In genomic region chr9:98162638-98163037, GRCh38 we compare ENCODE assay signal across 19 cellular contexts. TPM values are rescaled to one million over a fixed set of nuclear protein-coding genes. Genes with fewer than 3 reads are reported as not detected.
DNase-seq lines count a peak whose midpoint lies in the region; ATAC-seq, FAIRE-seq and TF ChIP-seq lines count a peak whose summit lies in the region.
"Had no signal": no experiment of that assay in that cellular context is flagged by ENCODE, and none has a peak within 500 bp of the region (broad histone marks: within the 10 kb centered on the region; RNA-seq: fewer than 3 reads in every experiment).

No MANE protein-coding gene starts in this region.

- H3K9me3 ChIP-seq in T-helper 17 cell (ENCODE audit: control insufficient read depth, low read length, poor library complexity, severe bottlenecking), result no peaks in the 10 kb centered on the region
- H3K9me3 ChIP-seq in keratinocyte (ENCODE audit: control insufficient read depth, low read depth, low read length), result no peaks in the 10 kb centered on the region
- no peaks in the 10 kb centered on the region for H3K9me3 ChIP-seq in tibial nerve
- H3K9me3 ChIP-seq: BLaER1 had no signal

- no peak for TF ChIP-seq POLR2A in tibial nerve (IDR thresholded peaks at IDR 0.05)

- H3K4me3 ChIP-seq in keratinocyte (ENCODE audit: control insufficient read depth in 2 of 3, extremely low read depth in 1 of 3, insufficient read depth in 2 of 3, low read depth in 1 of 3, low read length in 3 of 3) (no peak overlapping the region), tibial nerve (no peak overlapping the region)
- H3K4me3 ChIP-seq: BLaER1, SK-N-MC had no signal

- H3K36me3 Mint-ChIP-seq in T-helper 17 cell (ENCODE audit: low read depth) (peaks cover 5% of the 10 kb centered on the region), type B pancreatic cell (no peaks in the 10 kb centered on the region), endothelial cell (ENCODE audit: low read depth, unreplicated experiment) (peaks cover 8% of the 10 kb centered on the region)

- dilution Hi-C loops in keratinocyte (cut with MboI; ENCODE audit: extremely low pct_ligation_motif_present, low sequenced_read_pairs), result no loop called here

- peak; percentile 90 for FAIRE-seq in keratinocyte (lab: Jason Lieb, UNC)
- FAIRE-seq: H54 had no signal

- H3K9ac ChIP-seq in keratinocyte (ENCODE audit: control insufficient read depth, extremely low read depth, insufficient read depth, low read length), result peak overlapping the region; percentile 62
- H3K9ac ChIP-seq: BLaER1 had no signal

- H3K4me1 ChIP-seq in keratinocyte (ENCODE audit: control insufficient read depth, extremely low read depth, insufficient read depth, low read length) (peaks cover 30% of the 10 kb centered on the region), tibial nerve (no peaks in the 10 kb centered on the region)

- peaks cover 84% of the 10 kb centered on the region for H3K79me2 ChIP-seq in keratinocyte (ENCODE audit: control insufficient read depth, insufficient read depth, low read length)

- WGBS in tibial nerve, 2 donors, result 91% methylated on average over 10 to 11 of the region's 11 CpGs

- H3K4me3 Mint-ChIP-seq in T-helper 17 cell (no peak overlapping the region), type B pancreatic cell (no peak overlapping the region), endothelial cell (ENCODE audit: unreplicated experiment) (no peak overlapping the region)
- H3K4me3 Mint-ChIP-seq: CD8-positive, alpha-beta memory T cell had no signal

- H4K20me1 ChIP-seq in keratinocyte (ENCODE audit: control insufficient read depth, extremely low read depth, insufficient read depth, low read length), result peaks cover 3% of the 10 kb centered on the region
- H4K20me1 ChIP-seq: BLaER1 had no signal

- H3K4me1 Mint-ChIP-seq in T-helper 17 cell (peaks cover 50% of the 10 kb centered on the region), type B pancreatic cell (ENCODE audit: unreplicated experiment) (peaks cover 10% of the 10 kb centered on the region), endothelial cell (ENCODE audit: unreplicated experiment) (peaks cover 3% of the 10 kb centered on the region)

- ATAC-seq in T-helper 17 cell, result no peak

- peak overlapping the region; percentile 16 for H2AFZ ChIP-seq in keratinocyte (ENCODE audit: control insufficient read depth, low read length)

- TF ChIP-seq EP300 in tibial nerve (IDR thresholded peaks at IDR 0.05), result no peak

- peak overlapping the region; percentile 68 for H3K4me2 ChIP-seq in keratinocyte (ENCODE audit: control insufficient read depth, extremely low read depth, insufficient read depth, low read depth, low read length)
- H3K4me2 ChIP-seq: BLaER1 had no signal

- H3K36me3 ChIP-seq in keratinocyte (ENCODE audit: control insufficient read depth in 2 of 2, extremely low read depth in 1 of 2, insufficient read depth in 2 of 2, low read length in 2 of 2), result peaks cover 0 to 2% of the 10 kb centered on the region in 2 experiments
- no peaks in the 10 kb centered on the region for H3K36me3 ChIP-seq in tibial nerve
- H3K36me3 ChIP-seq: BLaER1 had no signal

- H3K9me3 Mint-ChIP-seq in type B pancreatic cell (no peaks in the 10 kb centered on the region), endothelial cell (ENCODE audit: unreplicated experiment) (no peaks in the 10 kb centered on the region)
- H3K9me3 Mint-ChIP-seq: CD8-positive, alpha-beta memory T cell had no signal

- H3K27ac Mint-ChIP-seq in T-helper 17 cell, result peak overlapping the region; percentile 57
- H3K27ac Mint-ChIP-seq in type B pancreatic cell, result peak overlapping the region; percentile 45
- no peak overlapping the region for H3K27ac Mint-ChIP-seq in endothelial cell (ENCODE audit: unreplicated experiment)

- peak overlapping the region; percentile 84 for H3K27ac ChIP-seq in keratinocyte (ENCODE audit: control insufficient read depth, insufficient read depth, low read length)
- H3K27ac ChIP-seq in tibial nerve, result no peak overlapping the region
- H3K27ac ChIP-seq: 22Rv1, BLaER1, SK-N-MC had no signal

- H3K27me3 ChIP-seq in keratinocyte (ENCODE audit: control insufficient read depth, extremely low read depth, insufficient read depth, low read length), result no peaks in the 10 kb centered on the region
- H3K27me3 ChIP-seq in tibial nerve, result no peaks in the 10 kb centered on the region
- H3K27me3 ChIP-seq: BLaER1 had no signal

- no peak for TF ChIP-seq CTCF in keratinocyte (optimal IDR thresholded peaks at IDR 0.05 in 1 of 3, IDR thresholded peaks at IDR 0.05 in 1 of 3, conservative IDR thresholded peaks at IDR 0.05 in 1 of 3; ENCODE audit: extremely low read depth in 1 of 3, insufficient read depth in 2 of 3, low read length in 3 of 3)
- TF ChIP-seq CTCF in type B pancreatic cell (conservative IDR thresholded peaks at IDR 0.05), result no peak
- no peak for TF ChIP-seq CTCF in endothelial cell (IDR thresholded peaks at IDR 0.05; ENCODE audit: unreplicated experiment)
- TF ChIP-seq CTCF in tibial nerve (IDR thresholded peaks at IDR 0.05), result no peak

- peaks cover 11% of the 10 kb centered on the region for H3K9me1 ChIP-seq in keratinocyte (ENCODE audit: control insufficient read depth, extremely low read depth, insufficient read depth, low read length)

- H3K27me3 Mint-ChIP-seq in T-helper 17 cell (no peaks in the 10 kb centered on the region), type B pancreatic cell (no peaks in the 10 kb centered on the region), endothelial cell (ENCODE audit: unreplicated experiment) (peaks cover 6% of the 10 kb centered on the region)
- H3K27me3 Mint-ChIP-seq: CD8-positive, alpha-beta memory T cell had no signal

- DNase-seq in DMS 273 (lab: John Stamatoyannopoulos, UW; ENCODE audit: unreplicated experiment) (peak; percentile 15), DMS 273 treated with DMSO at 0.1 percent for 48 hours (lab: John Stamatoyannopoulos, UW) (no peak), T-helper 17 cell (no peak), keratinocyte (ENCODE audit: low read depth, low spot score) (peak; percentile 96), type B pancreatic cell (ENCODE audit: extremely low spot score, unreplicated experiment) (no peak), NCI-H1092 (lab: John Stamatoyannopoulos, UW) (no peak), endothelial cell (ENCODE audit: low spot score) (no peak), tibial nerve (ENCODE audit: low spot score in 2 of 2) (no peak)
- DNase-seq: CD8-positive, alpha-beta memory T cell; MM.1S; NCI-H1105 treated with DMSO at 0.1 percent for 48 hours; NCI-H2029 treated with DMSO at 0.1 percent for 48 hours; NCI-H226; NCI-H526; OCI-M1 had no signal

RNA-seq across cellular contexts. Expression of gene CORO2A, which starts 29.8 kb away (rescaled TPM):
- 10 to 100 TPM; 13.9 to 16.6 TPM for total RNA-seq in T-helper 17 cell
- 30.9 to 45.2 TPM (median 31.7 TPM) in 3 replicates for polyA plus RNA-seq in keratinocyte
- 9.8 TPM for polyA plus RNA-seq in keratinocyte (2011; ENCODE audit: low read depth)
- 33.2 and 34.5 TPM in 2 replicates for polyA plus RNA-seq in keratinocyte (2011; cell fraction: cytosol; rRNA removed)
- polyA plus RNA-seq in keratinocyte (2011; cell fraction: nucleus; rRNA removed), result 35.1 and 38.7 TPM in 2 replicates
- 17.9 and 33.7 TPM in 2 replicates for polyA plus RNA-seq in keratinocyte (2012; ENCODE audit: low replicate concordance)
- polyA minus RNA-seq in keratinocyte, result 49.6 to 65.0 TPM (median 51.0 TPM) in 3 replicates
- polyA minus RNA-seq in keratinocyte (2011; cell fraction: cytosol; rRNA and poly(A)+ RNA removed), result 38.0 TPM
- polyA minus RNA-seq in keratinocyte (2011; cell fraction: nucleus; rRNA and poly(A)+ RNA removed), result 23.0 and 30.8 TPM in 2 replicates
- total RNA-seq in type B pancreatic cell (ENCODE audit: low replicate concordance), result 9.9 and 28.5 TPM in 2 replicates
- 5.5 TPM for total RNA-seq in endothelial cell (ENCODE audit: unreplicated experiment)
- 1 to 10 TPM; 1.9 to 3.3 (median 3.2) TPM for total RNA-seq in tibial nerve

RNA-seq across cellular contexts. Expression of gene TRIM14, which starts 43.6 kb away (rescaled TPM):
- total RNA-seq in T-helper 17 cell, result 10 to 100 TPM; 63.8 to 64.6 TPM
- 19.8 to 36.9 TPM (median 22.1 TPM) in 3 replicates for polyA plus RNA-seq in keratinocyte
- 4.5 TPM for polyA plus RNA-seq in keratinocyte (2011; ENCODE audit: low read depth)
- polyA plus RNA-seq in keratinocyte (2011; cell fraction: cytosol; rRNA removed), result 21.0 and 23.3 TPM in 2 replicates
- 23.3 and 24.6 TPM in 2 replicates for polyA plus RNA-seq in keratinocyte (2011; cell fraction: nucleus; rRNA removed)
- polyA plus RNA-seq in keratinocyte (2012; ENCODE audit: low replicate concordance), result 7.4 and 30.1 TPM in 2 replicates
- 18.0 to 38.9 TPM (median 21.8 TPM) in 3 replicates for polyA minus RNA-seq in keratinocyte
- 18.8 TPM for polyA minus RNA-seq in keratinocyte (2011; cell fraction: cytosol; rRNA and poly(A)+ RNA removed)
- 9.7 and 14.8 TPM in 2 replicates for polyA minus RNA-seq in keratinocyte (2011; cell fraction: nucleus; rRNA and poly(A)+ RNA removed)
- 9.9 and 18.8 TPM in 2 replicates for total RNA-seq in type B pancreatic cell (ENCODE audit: low replicate concordance)
- 0.97 TPM for total RNA-seq in endothelial cell (ENCODE audit: unreplicated experiment)
- total RNA-seq in tibial nerve, result 10 to 100 TPM in 3 of 4 donors, 1 to 10 TPM in 1; 9.4 to 16.8 (median 10.1) TPM

Comparison
In these comparisons a context has a peak if more than half of its experiments do, and no peak if none do; other contexts are left out.
1. DNase-seq: peak in DMS 273 (single experiment) and keratinocyte (single experiment); none in DMS 273 treated with DMSO at 0.1 percent for 48 hours (single experiment), T-helper 17 cell (0 of 3), type B pancreatic cell (single experiment), NCI-H1092 (single experiment), endothelial cell (single experiment) and tibial nerve (0 of 2).